1 cellular context compared by ENCODE assay signal in the genomic region with DNA sequence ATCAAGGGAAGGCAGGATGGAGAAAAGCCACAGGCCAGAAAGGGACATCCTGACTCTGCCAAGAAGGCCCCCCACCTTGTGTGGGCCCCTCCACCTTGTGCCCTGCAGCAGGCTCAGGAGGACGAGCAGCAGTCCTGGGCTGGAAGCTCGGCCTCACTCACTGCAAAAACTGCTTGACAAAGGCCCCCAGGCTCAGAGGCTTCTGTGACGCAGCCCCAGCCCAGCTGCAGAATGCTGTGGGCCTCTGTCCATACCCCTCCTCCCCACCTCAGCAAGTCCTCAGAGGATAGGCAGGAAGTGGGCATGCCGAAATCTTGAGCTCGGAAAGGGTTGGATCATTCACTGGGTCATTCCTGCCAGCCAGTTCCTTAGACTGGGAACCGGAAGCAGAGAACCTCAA.
TF ChIP-seq lines count a peak whose summit lies in the region.

No MANE protein-coding gene starts in this region.

TF ChIP-seq in WTC11, 78 proteins besides CTCF, POLR2A, EP300 and RAD21 (continued from another document):
- TF ChIP-seq, protein P1, sequence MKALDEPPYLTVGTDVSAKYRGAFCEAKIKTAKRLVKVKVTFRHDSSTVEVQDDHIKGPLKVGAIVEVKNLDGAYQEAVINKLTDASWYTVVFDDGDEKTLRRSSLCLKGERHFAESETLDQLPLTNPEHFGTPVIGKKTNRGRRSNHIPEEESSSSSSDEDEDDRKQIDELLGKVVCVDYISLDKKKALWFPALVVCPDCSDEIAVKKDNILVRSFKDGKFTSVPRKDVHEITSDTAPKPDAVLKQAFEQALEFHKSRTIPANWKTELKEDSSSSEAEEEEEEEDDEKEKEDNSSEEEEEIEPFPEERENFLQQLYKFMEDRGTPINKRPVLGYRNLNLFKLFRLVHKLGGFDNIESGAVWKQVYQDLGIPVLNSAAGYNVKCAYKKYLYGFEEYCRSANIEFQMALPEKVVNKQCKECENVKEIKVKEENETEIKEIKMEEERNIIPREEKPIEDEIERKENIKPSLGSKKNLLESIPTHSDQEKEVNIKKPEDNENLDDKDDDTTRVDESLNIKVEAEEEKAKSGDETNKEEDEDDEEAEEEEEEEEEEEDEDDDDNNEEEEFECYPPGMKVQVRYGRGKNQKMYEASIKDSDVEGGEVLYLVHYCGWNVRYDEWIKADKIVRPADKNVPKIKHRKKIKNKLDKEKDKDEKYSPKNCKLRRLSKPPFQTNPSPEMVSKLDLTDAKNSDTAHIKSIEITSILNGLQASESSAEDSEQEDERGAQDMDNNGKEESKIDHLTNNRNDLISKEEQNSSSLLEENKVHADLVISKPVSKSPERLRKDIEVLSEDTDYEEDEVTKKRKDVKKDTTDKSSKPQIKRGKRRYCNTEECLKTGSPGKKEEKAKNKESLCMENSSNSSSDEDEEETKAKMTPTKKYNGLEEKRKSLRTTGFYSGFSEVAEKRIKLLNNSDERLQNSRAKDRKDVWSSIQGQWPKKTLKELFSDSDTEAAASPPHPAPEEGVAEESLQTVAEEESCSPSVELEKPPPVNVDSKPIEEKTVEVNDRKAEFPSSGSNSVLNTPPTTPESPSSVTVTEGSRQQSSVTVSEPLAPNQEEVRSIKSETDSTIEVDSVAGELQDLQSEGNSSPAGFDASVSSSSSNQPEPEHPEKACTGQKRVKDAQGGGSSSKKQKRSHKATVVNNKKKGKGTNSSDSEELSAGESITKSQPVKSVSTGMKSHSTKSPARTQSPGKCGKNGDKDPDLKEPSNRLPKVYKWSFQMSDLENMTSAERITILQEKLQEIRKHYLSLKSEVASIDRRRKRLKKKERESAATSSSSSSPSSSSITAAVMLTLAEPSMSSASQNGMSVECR (CRISPR knock-in tag; IDR thresholded peaks at IDR 0.05; ENCODE audit: borderline replicate concordance) = no peak
- TF ChIP-seq NFYB (CRISPR knock-in tag; conservative IDR thresholded peaks at IDR 0.05; ENCODE audit: low read depth) = no peak
- TF ChIP-seq NR1H2 (CRISPR knock-in tag; IDR thresholded peaks at IDR 0.05) = no peak
- TF ChIP-seq, protein P2, sequence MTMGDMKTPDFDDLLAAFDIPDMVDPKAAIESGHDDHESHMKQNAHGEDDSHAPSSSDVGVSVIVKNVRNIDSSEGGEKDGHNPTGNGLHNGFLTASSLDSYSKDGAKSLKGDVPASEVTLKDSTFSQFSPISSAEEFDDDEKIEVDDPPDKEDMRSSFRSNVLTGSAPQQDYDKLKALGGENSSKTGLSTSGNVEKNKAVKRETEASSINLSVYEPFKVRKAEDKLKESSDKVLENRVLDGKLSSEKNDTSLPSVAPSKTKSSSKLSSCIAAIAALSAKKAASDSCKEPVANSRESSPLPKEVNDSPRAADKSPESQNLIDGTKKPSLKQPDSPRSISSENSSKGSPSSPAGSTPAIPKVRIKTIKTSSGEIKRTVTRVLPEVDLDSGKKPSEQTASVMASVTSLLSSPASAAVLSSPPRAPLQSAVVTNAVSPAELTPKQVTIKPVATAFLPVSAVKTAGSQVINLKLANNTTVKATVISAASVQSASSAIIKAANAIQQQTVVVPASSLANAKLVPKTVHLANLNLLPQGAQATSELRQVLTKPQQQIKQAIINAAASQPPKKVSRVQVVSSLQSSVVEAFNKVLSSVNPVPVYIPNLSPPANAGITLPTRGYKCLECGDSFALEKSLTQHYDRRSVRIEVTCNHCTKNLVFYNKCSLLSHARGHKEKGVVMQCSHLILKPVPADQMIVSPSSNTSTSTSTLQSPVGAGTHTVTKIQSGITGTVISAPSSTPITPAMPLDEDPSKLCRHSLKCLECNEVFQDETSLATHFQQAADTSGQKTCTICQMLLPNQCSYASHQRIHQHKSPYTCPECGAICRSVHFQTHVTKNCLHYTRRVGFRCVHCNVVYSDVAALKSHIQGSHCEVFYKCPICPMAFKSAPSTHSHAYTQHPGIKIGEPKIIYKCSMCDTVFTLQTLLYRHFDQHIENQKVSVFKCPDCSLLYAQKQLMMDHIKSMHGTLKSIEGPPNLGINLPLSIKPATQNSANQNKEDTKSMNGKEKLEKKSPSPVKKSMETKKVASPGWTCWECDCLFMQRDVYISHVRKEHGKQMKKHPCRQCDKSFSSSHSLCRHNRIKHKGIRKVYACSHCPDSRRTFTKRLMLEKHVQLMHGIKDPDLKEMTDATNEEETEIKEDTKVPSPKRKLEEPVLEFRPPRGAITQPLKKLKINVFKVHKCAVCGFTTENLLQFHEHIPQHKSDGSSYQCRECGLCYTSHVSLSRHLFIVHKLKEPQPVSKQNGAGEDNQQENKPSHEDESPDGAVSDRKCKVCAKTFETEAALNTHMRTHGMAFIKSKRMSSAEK (CRISPR knock-in tag; IDR thresholded peaks at IDR 0.05; ENCODE audit: borderline replicate concordance) = no peak
- TF ChIP-seq, protein P3, sequence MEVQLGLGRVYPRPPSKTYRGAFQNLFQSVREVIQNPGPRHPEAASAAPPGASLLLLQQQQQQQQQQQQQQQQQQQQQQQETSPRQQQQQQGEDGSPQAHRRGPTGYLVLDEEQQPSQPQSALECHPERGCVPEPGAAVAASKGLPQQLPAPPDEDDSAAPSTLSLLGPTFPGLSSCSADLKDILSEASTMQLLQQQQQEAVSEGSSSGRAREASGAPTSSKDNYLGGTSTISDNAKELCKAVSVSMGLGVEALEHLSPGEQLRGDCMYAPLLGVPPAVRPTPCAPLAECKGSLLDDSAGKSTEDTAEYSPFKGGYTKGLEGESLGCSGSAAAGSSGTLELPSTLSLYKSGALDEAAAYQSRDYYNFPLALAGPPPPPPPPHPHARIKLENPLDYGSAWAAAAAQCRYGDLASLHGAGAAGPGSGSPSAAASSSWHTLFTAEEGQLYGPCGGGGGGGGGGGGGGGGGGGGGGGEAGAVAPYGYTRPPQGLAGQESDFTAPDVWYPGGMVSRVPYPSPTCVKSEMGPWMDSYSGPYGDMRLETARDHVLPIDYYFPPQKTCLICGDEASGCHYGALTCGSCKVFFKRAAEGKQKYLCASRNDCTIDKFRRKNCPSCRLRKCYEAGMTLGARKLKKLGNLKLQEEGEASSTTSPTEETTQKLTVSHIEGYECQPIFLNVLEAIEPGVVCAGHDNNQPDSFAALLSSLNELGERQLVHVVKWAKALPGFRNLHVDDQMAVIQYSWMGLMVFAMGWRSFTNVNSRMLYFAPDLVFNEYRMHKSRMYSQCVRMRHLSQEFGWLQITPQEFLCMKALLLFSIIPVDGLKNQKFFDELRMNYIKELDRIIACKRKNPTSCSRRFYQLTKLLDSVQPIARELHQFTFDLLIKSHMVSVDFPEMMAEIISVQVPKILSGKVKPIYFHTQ (CRISPR knock-in tag; IDR thresholded peaks at IDR 0.05) = no peak
- no peak for TF ChIP-seq ZNF121 (CRISPR knock-in tag; IDR thresholded peaks at IDR 0.05)
- no peak for TF ChIP-seq KAT7 (CRISPR knock-in tag; IDR thresholded peaks at IDR 0.05; ENCODE audit: borderline replicate concordance)
- TF ChIP-seq, protein P4, sequence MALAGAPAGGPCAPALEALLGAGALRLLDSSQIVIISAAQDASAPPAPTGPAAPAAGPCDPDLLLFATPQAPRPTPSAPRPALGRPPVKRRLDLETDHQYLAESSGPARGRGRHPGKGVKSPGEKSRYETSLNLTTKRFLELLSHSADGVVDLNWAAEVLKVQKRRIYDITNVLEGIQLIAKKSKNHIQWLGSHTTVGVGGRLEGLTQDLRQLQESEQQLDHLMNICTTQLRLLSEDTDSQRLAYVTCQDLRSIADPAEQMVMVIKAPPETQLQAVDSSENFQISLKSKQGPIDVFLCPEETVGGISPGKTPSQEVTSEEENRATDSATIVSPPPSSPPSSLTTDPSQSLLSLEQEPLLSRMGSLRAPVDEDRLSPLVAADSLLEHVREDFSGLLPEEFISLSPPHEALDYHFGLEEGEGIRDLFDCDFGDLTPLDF (CRISPR knock-in tag; IDR thresholded peaks at IDR 0.05) = no peak
- TF ChIP-seq GTF2I (CRISPR knock-in tag; conservative IDR thresholded peaks at IDR 0.05) = no peak
- TF ChIP-seq, protein P5, sequence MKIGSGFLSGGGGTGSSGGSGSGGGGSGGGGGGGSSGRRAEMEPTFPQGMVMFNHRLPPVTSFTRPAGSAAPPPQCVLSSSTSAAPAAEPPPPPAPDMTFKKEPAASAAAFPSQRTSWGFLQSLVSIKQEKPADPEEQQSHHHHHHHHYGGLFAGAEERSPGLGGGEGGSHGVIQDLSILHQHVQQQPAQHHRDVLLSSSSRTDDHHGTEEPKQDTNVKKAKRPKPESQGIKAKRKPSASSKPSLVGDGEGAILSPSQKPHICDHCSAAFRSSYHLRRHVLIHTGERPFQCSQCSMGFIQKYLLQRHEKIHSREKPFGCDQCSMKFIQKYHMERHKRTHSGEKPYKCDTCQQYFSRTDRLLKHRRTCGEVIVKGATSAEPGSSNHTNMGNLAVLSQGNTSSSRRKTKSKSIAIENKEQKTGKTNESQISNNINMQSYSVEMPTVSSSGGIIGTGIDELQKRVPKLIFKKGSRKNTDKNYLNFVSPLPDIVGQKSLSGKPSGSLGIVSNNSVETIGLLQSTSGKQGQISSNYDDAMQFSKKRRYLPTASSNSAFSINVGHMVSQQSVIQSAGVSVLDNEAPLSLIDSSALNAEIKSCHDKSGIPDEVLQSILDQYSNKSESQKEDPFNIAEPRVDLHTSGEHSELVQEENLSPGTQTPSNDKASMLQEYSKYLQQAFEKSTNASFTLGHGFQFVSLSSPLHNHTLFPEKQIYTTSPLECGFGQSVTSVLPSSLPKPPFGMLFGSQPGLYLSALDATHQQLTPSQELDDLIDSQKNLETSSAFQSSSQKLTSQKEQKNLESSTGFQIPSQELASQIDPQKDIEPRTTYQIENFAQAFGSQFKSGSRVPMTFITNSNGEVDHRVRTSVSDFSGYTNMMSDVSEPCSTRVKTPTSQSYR (CRISPR knock-in tag; IDR thresholded peaks at IDR 0.05) = no peak
TF ChIP-seq in WTC11: peak in this region for 0.
